ENCODE assay signal across 1 cellular context in the genomic region with DNA sequence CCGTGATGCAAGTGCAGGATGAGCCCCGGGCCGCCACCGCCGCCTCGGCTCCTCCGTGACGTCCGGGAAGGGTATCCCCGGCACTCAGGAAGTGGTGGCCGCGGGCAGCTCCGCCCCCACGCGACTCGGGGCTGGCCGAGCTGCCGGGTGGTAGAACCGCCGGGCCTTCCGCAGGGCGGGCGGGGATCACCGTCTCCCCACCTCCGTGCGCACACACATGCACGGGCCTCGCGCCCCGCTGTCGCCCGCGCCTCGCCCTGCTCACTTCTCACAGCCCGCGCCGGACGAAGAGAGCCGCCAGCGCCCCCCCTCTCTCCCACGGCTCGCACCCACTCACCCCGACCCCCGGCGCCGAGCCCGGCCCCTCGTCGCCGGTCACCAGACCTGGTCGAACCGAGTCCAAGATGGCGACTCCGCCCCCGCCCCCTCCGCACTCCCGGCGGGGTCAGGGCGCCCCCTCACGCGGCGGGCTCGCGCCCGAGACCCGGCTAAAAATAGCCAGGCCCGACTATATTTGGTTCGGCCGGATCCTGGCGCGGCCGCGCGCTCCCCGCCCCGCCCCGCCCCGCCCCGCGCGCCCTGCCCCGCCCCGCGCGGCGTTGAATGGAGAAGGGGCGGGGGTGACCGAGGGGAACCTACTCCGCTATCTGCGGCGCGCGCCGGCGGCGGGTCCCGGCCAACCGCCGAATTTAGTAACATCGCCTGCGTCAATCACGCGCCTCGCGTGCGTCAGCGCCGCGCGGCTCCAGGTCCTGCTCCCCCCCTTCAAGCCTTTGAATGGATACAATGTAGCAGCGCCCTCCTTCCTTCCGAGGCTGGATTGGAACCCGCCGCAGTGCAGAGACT.
TF ChIP-seq lines count a peak whose summit lies in the region.

No MANE protein-coding gene starts in this region.

TF ChIP-seq in HEK293, 187 proteins besides CTCF, POLR2A, EP300 and RAD21 (continued from another document and continues in another):
- peak; percentile 58; the same call in 1 of the 2 replicates for TF ChIP-seq MZF1 (tag by site-specific recombination; IDR thresholded peaks at IDR 0.05; ENCODE audit: borderline replicate concordance)
- no peak for TF ChIP-seq ZNF830 (tag by site-specific recombination; IDR thresholded peaks at IDR 0.05; ENCODE audit: low read depth)
- TF ChIP-seq, protein P1, sequence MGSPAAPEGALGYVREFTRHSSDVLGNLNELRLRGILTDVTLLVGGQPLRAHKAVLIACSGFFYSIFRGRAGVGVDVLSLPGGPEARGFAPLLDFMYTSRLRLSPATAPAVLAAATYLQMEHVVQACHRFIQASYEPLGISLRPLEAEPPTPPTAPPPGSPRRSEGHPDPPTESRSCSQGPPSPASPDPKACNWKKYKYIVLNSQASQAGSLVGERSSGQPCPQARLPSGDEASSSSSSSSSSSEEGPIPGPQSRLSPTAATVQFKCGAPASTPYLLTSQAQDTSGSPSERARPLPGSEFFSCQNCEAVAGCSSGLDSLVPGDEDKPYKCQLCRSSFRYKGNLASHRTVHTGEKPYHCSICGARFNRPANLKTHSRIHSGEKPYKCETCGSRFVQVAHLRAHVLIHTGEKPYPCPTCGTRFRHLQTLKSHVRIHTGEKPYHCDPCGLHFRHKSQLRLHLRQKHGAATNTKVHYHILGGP (tag by site-specific recombination; IDR thresholded peaks at IDR 0.05) = no peak
- no peak for TF ChIP-seq ZNF416 (tag by site-specific recombination; IDR thresholded peaks at IDR 0.05)
- TF ChIP-seq ZNF777 (tag by site-specific recombination; IDR thresholded peaks at IDR 0.05; ENCODE audit: borderline replicate concordance) = no peak
- TF ChIP-seq ZNF223 (tag by site-specific recombination; IDR thresholded peaks at IDR 0.05) = no peak
- TF ChIP-seq, protein P2, sequence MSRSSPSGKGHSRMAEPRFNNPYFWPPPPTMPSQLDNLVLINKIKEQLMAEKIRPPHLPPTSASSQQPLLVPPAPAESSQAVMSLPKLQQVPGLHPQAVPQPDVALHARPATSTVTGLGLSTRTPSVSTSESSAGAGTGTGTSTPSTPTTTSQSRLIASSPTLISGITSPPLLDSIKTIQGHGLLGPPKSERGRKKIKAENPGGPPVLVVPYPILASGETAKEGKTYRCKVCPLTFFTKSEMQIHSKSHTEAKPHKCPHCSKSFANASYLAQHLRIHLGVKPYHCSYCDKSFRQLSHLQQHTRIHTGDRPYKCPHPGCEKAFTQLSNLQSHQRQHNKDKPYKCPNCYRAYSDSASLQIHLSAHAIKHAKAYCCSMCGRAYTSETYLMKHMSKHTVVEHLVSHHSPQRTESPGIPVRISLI (tag by site-specific recombination; IDR thresholded peaks at IDR 0.05) = no peak
- no peak for TF ChIP-seq ZNF146 (tag by site-specific recombination; IDR thresholded peaks at IDR 0.05)
- TF ChIP-seq ZBTB21 (tag by site-specific recombination; IDR thresholded peaks at IDR 0.05) = peak; percentile 28; the same call in 1 of the 2 replicates
- TF ChIP-seq HOXC10 (CRISPR knock-in tag; IDR thresholded peaks at IDR 0.05) = no peak
- TF ChIP-seq, protein P3, sequence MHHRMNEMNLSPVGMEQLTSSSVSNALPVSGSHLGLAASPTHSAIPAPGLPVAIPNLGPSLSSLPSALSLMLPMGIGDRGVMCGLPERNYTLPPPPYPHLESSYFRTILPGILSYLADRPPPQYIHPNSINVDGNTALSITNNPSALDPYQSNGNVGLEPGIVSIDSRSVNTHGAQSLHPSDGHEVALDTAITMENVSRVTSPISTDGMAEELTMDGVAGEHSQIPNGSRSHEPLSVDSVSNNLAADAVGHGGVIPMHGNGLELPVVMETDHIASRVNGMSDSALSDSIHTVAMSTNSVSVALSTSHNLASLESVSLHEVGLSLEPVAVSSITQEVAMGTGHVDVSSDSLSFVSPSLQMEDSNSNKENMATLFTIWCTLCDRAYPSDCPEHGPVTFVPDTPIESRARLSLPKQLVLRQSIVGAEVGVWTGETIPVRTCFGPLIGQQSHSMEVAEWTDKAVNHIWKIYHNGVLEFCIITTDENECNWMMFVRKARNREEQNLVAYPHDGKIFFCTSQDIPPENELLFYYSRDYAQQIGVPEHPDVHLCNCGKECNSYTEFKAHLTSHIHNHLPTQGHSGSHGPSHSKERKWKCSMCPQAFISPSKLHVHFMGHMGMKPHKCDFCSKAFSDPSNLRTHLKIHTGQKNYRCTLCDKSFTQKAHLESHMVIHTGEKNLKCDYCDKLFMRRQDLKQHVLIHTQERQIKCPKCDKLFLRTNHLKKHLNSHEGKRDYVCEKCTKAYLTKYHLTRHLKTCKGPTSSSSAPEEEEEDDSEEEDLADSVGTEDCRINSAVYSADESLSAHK (tag by site-specific recombination; IDR thresholded peaks at IDR 0.05) = peak; percentile 40; the same call in 1 of the 2 replicates
- TF ChIP-seq SETDB1 (IDR thresholded peaks at IDR 0.05; ENCODE audit: insufficient read length, low read length) = no peak
- TF ChIP-seq, protein P4, sequence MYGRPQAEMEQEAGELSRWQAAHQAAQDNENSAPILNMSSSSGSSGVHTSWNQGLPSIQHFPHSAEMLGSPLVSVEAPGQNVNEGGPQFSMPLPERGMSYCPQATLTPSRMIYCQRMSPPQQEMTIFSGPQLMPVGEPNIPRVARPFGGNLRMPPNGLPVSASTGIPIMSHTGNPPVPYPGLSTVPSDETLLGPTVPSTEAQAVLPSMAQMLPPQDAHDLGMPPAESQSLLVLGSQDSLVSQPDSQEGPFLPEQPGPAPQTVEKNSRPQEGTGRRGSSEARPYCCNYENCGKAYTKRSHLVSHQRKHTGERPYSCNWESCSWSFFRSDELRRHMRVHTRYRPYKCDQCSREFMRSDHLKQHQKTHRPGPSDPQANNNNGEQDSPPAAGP (tag by site-specific recombination; IDR thresholded peaks at IDR 0.05) = peak; percentile 54
- no peak for TF ChIP-seq ZNF426 (tag by site-specific recombination; IDR thresholded peaks at IDR 0.05)
- TF ChIP-seq ZNF16 (tag by site-specific recombination; IDR thresholded peaks at IDR 0.05; ENCODE audit: low read depth) = no peak
- TF ChIP-seq ZNF776 (tag by site-specific recombination; IDR thresholded peaks at IDR 0.05; ENCODE audit: borderline replicate concordance) = no peak
- no peak for TF ChIP-seq ZNF48 (tag by site-specific recombination; IDR thresholded peaks at IDR 0.05)
- TF ChIP-seq, protein P5, sequence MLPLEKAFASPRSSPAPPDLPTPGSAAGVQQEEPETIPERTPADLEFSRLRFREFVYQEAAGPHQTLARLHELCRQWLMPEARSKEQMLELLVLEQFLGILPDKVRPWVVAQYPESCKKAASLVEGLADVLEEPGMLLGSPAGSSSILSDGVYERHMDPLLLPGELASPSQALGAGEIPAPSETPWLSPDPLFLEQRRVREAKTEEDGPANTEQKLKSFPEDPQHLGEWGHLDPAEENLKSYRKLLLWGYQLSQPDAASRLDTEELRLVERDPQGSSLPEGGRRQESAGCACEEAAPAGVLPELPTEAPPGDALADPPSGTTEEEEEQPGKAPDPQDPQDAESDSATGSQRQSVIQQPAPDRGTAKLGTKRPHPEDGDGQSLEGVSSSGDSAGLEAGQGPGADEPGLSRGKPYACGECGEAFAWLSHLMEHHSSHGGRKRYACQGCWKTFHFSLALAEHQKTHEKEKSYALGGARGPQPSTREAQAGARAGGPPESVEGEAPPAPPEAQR (tag by site-specific recombination; IDR thresholded peaks at IDR 0.05) = no peak
- TF ChIP-seq ZNF610 (tag by site-specific recombination; IDR thresholded peaks at IDR 0.05; ENCODE audit: borderline replicate concordance) = no peak
- no peak for TF ChIP-seq GLI4 (tag by site-specific recombination; IDR thresholded peaks at IDR 0.05)
- no peak for TF ChIP-seq ZNF292 (tag by site-specific recombination; IDR thresholded peaks at IDR 0.05; ENCODE audit: borderline replicate concordance, low read depth)
- no peak for TF ChIP-seq ZNF302 (tag by site-specific recombination; IDR thresholded peaks at IDR 0.05; ENCODE audit: low read depth)
- no peak for TF ChIP-seq REPIN1 (tag by site-specific recombination; IDR thresholded peaks at IDR 0.05; ENCODE audit: low read depth)
- TF ChIP-seq ZNF677 (tag by site-specific recombination; IDR thresholded peaks at IDR 0.05) = no peak
- peak; percentile 63 for TF ChIP-seq SP7 (tag by site-specific recombination; IDR thresholded peaks at IDR 0.05)
- TF ChIP-seq ZNF214 (tag by site-specific recombination; IDR thresholded peaks at IDR 0.05; ENCODE audit: borderline replicate concordance) = no peak
- TF ChIP-seq WT1 (tag by site-specific recombination; IDR thresholded peaks at IDR 0.05) = 0 out of 2 replicates have a peak, but pooled peaks have one; percentile 9
- peak; percentile 60; the same call in 1 of the 2 replicates for TF ChIP-seq ZNF324 (tag by site-specific recombination; IDR thresholded peaks at IDR 0.05)
- 0 out of 2 replicates have a peak, but pooled peaks have one; percentile 52 for TF ChIP-seq ZNF24 (tag by site-specific recombination; IDR thresholded peaks at IDR 0.05)
- TF ChIP-seq ZNF560 (tag by site-specific recombination; IDR thresholded peaks at IDR 0.05; ENCODE audit: borderline replicate concordance) = no peak
- peak; percentile 47; the same call in 1 of the 2 replicates for TF ChIP-seq ZNF76 (tag by site-specific recombination; IDR thresholded peaks at IDR 0.05; ENCODE audit: borderline replicate concordance, low read depth)
- no peak for TF ChIP-seq ZSCAN23 (tag by site-specific recombination; IDR thresholded peaks at IDR 0.05)
- TF ChIP-seq ZNF600 (tag by site-specific recombination; IDR thresholded peaks at IDR 0.05) = peak; percentile 86
- TF ChIP-seq ZNF2 (tag by site-specific recombination; IDR thresholded peaks at IDR 0.05) = peak; percentile 33; the same call in 1 of the 2 replicates
- TF ChIP-seq ZNF248 (tag by site-specific recombination; IDR thresholded peaks at IDR 0.05) = no peak
- TF ChIP-seq, protein P6, sequence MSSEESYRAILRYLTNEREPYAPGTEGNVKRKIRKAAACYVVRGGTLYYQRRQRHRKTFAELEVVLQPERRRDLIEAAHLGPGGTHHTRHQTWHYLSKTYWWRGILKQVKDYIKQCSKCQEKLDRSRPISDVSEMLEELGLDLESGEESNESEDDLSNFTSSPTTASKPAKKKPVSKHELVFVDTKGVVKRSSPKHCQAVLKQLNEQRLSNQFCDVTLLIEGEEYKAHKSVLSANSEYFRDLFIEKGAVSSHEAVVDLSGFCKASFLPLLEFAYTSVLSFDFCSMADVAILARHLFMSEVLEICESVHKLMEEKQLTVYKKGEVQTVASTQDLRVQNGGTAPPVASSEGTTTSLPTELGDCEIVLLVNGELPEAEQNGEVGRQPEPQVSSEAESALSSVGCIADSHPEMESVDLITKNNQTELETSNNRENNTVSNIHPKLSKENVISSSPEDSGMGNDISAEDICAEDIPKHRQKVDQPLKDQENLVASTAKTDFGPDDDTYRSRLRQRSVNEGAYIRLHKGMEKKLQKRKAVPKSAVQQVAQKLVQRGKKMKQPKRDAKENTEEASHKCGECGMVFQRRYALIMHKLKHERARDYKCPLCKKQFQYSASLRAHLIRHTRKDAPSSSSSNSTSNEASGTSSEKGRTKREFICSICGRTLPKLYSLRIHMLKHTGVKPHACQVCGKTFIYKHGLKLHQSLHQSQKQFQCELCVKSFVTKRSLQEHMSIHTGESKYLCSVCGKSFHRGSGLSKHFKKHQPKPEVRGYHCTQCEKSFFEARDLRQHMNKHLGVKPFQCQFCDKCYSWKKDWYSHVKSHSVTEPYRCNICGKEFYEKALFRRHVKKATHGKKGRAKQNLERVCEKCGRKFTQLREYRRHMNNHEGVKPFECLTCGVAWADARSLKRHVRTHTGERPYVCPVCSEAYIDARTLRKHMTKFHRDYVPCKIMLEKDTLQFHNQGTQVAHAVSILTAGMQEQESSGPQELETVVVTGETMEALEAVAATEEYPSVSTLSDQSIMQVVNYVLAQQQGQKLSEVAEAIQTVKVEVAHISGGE (tag by site-specific recombination; conservative IDR thresholded peaks at IDR 0.05; ENCODE audit: low read depth) = peak; percentile 94
- TF ChIP-seq ZNF114 (tag by site-specific recombination; IDR thresholded peaks at IDR 0.05) = no peak
- 0 out of 2 replicates have a peak, but pooled peaks have one; percentile 11 for TF ChIP-seq ZNF596 (tag by site-specific recombination; IDR thresholded peaks at IDR 0.05)
- no peak for TF ChIP-seq ZNF623 (tag by site-specific recombination; IDR thresholded peaks at IDR 0.05)
- TF ChIP-seq, protein P7, sequence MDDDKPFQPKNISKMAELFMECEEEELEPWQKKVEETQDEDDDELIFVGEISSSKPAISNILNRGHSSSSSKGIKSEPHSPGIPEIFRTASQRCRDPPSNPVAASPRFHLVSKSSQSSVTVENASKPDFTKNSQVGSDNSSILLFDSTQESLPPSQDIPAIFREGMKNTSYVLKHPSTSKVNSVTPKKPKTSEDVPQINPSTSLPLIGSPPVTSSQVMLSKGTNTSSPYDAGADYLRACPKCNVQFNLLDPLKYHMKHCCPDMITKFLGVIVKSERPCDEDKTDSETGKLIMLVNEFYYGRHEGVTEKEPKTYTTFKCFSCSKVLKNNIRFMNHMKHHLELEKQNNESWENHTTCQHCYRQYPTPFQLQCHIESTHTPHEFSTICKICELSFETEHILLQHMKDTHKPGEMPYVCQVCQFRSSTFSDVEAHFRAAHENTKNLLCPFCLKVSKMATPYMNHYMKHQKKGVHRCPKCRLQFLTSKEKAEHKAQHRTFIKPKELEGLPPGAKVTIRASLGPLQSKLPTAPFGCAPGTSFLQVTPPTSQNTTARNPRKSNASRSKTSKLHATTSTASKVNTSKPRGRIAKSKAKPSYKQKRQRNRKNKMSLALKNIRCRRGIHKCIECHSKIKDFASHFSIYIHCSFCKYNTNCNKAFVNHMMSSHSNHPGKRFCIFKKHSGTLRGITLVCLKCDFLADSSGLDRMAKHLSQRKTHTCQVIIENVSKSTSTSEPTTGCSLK (tag by site-specific recombination; IDR thresholded peaks at IDR 0.05) = no peak
- no peak for TF ChIP-seq ZNF747 (tag by site-specific recombination; IDR thresholded peaks at IDR 0.05)
- peak; percentile 83; the same call in 1 of the 2 replicates for TF ChIP-seq ZNF501 (tag by site-specific recombination; IDR thresholded peaks at IDR 0.05)
- no peak for TF ChIP-seq MEIS1 (CRISPR knock-in tag; IDR thresholded peaks at IDR 0.05; ENCODE audit: borderline replicate concordance)
- TF ChIP-seq SCRT2 (tag by site-specific recombination; IDR thresholded peaks at IDR 0.05) = no peak
- no peak for TF ChIP-seq ZNF707 (tag by site-specific recombination; IDR thresholded peaks at IDR 0.05)
- TF ChIP-seq ZNF169 (tag by site-specific recombination; IDR thresholded peaks at IDR 0.05) = no peak
- peak; percentile 79 for TF ChIP-seq KLF16 (tag by site-specific recombination; IDR thresholded peaks at IDR 0.05)
- TF ChIP-seq, protein P8, sequence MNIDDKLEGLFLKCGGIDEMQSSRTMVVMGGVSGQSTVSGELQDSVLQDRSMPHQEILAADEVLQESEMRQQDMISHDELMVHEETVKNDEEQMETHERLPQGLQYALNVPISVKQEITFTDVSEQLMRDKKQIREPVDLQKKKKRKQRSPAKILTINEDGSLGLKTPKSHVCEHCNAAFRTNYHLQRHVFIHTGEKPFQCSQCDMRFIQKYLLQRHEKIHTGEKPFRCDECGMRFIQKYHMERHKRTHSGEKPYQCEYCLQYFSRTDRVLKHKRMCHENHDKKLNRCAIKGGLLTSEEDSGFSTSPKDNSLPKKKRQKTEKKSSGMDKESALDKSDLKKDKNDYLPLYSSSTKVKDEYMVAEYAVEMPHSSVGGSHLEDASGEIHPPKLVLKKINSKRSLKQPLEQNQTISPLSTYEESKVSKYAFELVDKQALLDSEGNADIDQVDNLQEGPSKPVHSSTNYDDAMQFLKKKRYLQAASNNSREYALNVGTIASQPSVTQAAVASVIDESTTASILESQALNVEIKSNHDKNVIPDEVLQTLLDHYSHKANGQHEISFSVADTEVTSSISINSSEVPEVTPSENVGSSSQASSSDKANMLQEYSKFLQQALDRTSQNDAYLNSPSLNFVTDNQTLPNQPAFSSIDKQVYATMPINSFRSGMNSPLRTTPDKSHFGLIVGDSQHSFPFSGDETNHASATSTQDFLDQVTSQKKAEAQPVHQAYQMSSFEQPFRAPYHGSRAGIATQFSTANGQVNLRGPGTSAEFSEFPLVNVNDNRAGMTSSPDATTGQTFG (tag by site-specific recombination; IDR thresholded peaks at IDR 0.05; ENCODE audit: borderline replicate concordance) = no peak
